Comparison of ENCODE assay signal across 1 cellular context in genomic region chr13:92806215-92806614, GRCh38.
TF ChIP-seq lines count a peak whose summit lies in the region.

No MANE protein-coding gene starts in this region.

TF ChIP-seq in WTC11, 78 proteins besides CTCF, POLR2A, EP300 and RAD21 (continued from another document):
- TF ChIP-seq FOXP4 (CRISPR knock-in tag; IDR thresholded peaks at IDR 0.05) (no peak), ERG (CRISPR knock-in tag; IDR thresholded peaks at IDR 0.05) (no peak)
